Comparison of ENCODE assay signal across 10 cellular contexts in the genomic region with DNA sequence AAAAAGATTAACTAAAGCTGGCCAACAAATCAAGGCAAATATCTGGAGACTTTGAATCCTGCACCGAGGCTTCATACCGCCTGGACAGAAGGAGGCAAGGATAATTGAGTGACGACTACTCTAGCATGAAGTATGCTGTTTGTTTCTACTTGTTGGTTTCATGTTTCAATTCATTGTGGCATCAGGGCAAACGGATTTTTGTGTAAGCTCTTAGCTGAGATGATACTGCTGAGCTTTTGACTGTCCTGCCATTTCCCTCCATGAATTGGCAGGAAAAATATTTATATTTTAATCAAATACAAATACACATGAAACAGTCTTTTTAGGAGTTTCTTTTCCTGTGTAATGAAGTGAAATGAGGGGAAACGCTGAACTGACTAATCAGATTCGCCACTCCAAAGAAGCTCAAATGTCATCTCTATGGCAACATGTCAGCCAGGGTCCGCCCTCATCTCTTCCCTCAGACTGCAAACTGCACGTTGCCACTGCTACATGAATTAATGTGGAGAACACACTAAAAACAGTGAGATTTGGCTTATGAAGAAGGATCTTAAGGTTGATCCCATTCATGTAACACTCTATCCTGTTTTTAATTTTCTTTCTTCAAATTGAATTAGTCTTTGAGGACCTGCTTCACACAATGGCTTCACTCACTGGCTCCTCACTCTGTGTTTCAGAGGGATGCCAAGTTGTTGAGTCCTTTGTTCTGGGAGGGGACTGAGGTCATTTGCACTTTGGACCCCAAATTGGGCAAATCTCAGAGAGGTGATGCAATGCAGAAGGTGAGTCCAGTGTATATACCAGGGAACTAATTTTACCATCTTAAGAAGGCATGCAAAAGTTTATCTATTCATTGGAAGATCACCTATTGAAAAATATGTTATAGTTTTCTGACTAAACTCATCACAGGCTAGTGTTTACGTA.
A peak's percentile ranks its signal among the peaks of the same experiment; 100 is the strongest.
DNase-seq lines count a peak whose midpoint lies in the region; ATAC-seq and TF ChIP-seq lines count a peak whose summit lies in the region.
"Had no signal": no experiment of that assay in that cellular context is flagged by ENCODE, and none has a peak within 500 bp of the region (broad histone marks: within the 10 kb centered on the region; RNA-seq: fewer than 3 reads in every experiment).

No MANE protein-coding gene starts in this region.

- peak overlapping the region; percentile 99 for H3K27ac Mint-ChIP-seq in neural crest cell (ENCODE audit: unreplicated experiment)
- H3K27ac Mint-ChIP-seq: activated CD8-positive, alpha-beta T cell treated with anti-CD3 and anti-CD28 coated beads, Interleukin-2, amount 10 ng/mL, durations not matched to agents 7 days and 5 days had no signal

- CTCF ChIA-PET in PC-9 (lab: Charles Lee): no interaction called here

- no peak overlapping the region for H3K4me2 ChIP-seq in PC-9

- POLR2A ChIA-PET in PC-9 (lab: Charles Lee; ENCODE audit: unreplicated experiment): no interaction called here

- H2AFZ ChIP-seq in PC-9: no peak overlapping the region

- TF ChIP-seq CTCF in neural crest cell (conservative IDR thresholded peaks at IDR 0.05) (no peak), PC-9 (conservative IDR thresholded peaks at IDR 0.05) (no peak)

- ATAC-seq in HG03159 (IDR thresholded peaks at IDR 0.05; ENCODE audit: unreplicated experiment) (no peak), GM21390 (IDR thresholded peaks at IDR 0.05; ENCODE audit: unreplicated experiment) (no peak)
- ATAC-seq: activated CD8-positive, alpha-beta T cell treated with anti-CD3 and anti-CD28 coated beads, Interleukin-2, amount 10 ng/mL, durations not matched to agents 7 days and 5 days had no signal

- no peak overlapping the region for H3K4me3 ChIP-seq in PC-9

- DNase-seq in DMS79 treated with DMSO at 0.1 percent for 48 hours (lab: John Stamatoyannopoulos, UW): peak; percentile 55
- DNase-seq in NCI-H2107 treated with DMSO at 0.1 percent for 48 hours (lab: John Stamatoyannopoulos, UW; ENCODE audit: unreplicated experiment): peak; percentile 88
- peak; percentile 9 for DNase-seq in cerebellar cortex (ENCODE audit: low spot score)
- DNase-seq in neural crest cell (ENCODE audit: low read depth, low spot score): peak; percentile 18
- DNase-seq in RKO (ENCODE audit: low spot score): no peak
- DNase-seq in PC-9: no peak
- DNase-seq: activated CD8-positive, alpha-beta T cell treated with anti-CD3 and anti-CD28 coated beads, Interleukin-2, amount 10 ng/mL, durations not matched to agents 7 days and 5 days; heart right ventricle had no signal

- H3K4me3 Mint-ChIP-seq in neural crest cell: peak overlapping the region; percentile 83
- H3K4me3 Mint-ChIP-seq: activated CD8-positive, alpha-beta T cell treated with anti-CD3 and anti-CD28 coated beads, Interleukin-2, amount 10 ng/mL, durations not matched to agents 7 days and 5 days had no signal

- H3K27ac ChIP-seq in PC-9: no peak overlapping the region

- no peaks in the 10 kb centered on the region for H3K27me3 ChIP-seq in PC-9 (ENCODE audit: insufficient read depth, low read depth)

- no peaks in the 10 kb centered on the region for H3K36me3 ChIP-seq in PC-9 (ENCODE audit: low read depth)
- H3K36me3 ChIP-seq: heart right ventricle had no signal

- H3K79me2 ChIP-seq in PC-9 (ENCODE audit: low read depth): no peaks in the 10 kb centered on the region

- H3K9me2 ChIP-seq in PC-9 (ENCODE audit: insufficient read depth): no peaks in the 10 kb centered on the region

- H3K36me3 Mint-ChIP-seq in neural crest cell (ENCODE audit: low read depth): no peaks in the 10 kb centered on the region

- no peaks in the 10 kb centered on the region for H3K9me3 ChIP-seq in PC-9 (ENCODE audit: insufficient read depth, low read depth)
- H3K9me3 ChIP-seq: heart right ventricle had no signal

- H3K27me3 Mint-ChIP-seq in neural crest cell (ENCODE audit: low read depth): no peaks in the 10 kb centered on the region

- no peaks in the 10 kb centered on the region for H3F3A ChIP-seq in PC-9 (ENCODE audit: insufficient read depth, low read depth)

- intact Hi-C loops in PC-9 (cut with micrococcal nuclease; ENCODE audit: unreplicated experiment): loop anchor here (2.0 to 5.0 kb wide), 2 partner anchors 47 to 578 kb away; no protein-coding TSS in a partner anchor

- H4K20me1 ChIP-seq in PC-9 (ENCODE audit: insufficient read depth): no peaks in the 10 kb centered on the region

- no TSS peak for BruUV-seq in PC-9 (replicated peaks; lab: Mats Ljungman, UMichigan)

- H3K9me3 Mint-ChIP-seq in neural crest cell: peaks cover 5% of the 10 kb centered on the region

- peaks cover 21% of the 10 kb centered on the region for H3K4me1 Mint-ChIP-seq in neural crest cell

- H3K4me1 ChIP-seq in PC-9 (replicated peaks; ENCODE audit: insufficient read depth): no peaks in the 10 kb centered on the region
- H3K4me1 ChIP-seq: heart right ventricle had no signal

Comparison
In these comparisons a context has a peak if more than half of its experiments do, and no peak if none do; other contexts are left out.
1. DNase-seq: peak in DMS79 treated with DMSO at 0.1 percent for 48 hours (single experiment), NCI-H2107 treated with DMSO at 0.1 percent for 48 hours (single experiment), cerebellar cortex (single experiment) and neural crest cell (single experiment); none in RKO (single experiment) and PC-9 (0 of 2).